ENCODE assay signal across 9 cellular contexts in the genomic region with DNA sequence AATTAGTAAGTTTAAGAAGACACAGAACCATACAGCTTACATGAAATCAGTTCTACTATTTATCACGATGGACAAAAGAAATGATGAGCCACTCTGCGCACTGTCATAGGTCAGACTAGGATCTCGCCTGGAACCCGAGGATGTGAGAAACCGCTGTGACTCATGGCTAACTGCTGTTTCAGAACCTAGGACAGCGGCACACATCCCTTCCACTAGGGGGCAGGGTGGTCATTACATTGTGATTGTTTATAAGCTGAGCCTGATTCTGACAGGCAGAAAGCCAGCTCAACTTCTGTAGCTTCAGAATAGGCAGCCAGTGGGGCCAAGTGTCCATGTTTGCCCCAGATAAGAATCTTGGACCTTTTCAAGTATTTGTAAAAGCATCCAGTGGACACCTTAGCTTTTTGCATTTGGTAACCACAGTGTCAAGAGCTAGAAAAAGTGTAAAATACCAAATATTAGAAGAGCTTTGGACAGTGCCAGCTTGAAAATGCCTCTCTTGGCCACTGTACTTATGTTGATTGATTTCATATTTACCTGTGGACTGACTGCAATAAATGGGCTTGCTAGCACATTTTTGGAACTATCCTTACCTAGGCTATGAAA.
DNase-seq lines count a peak whose midpoint lies in the region; ATAC-seq lines count a peak whose summit lies in the region.
"Had no signal": no experiment of that assay in that cellular context is flagged by ENCODE, and none has a peak within 500 bp of the region (broad histone marks: within the 10 kb centered on the region; RNA-seq: fewer than 3 reads in every experiment).

No MANE protein-coding gene starts in this region.

- H3K4me1 ChIP-seq in CD4-positive, alpha-beta memory T cell (ENCODE audit: insufficient read depth, low read length), result no peaks in the 10 kb centered on the region

- no peaks in the 10 kb centered on the region for H3K9me3 ChIP-seq in CD4-positive, alpha-beta memory T cell (ENCODE audit: control insufficient read depth in 1 of 2, low read length in 2 of 2)

- DNase-seq in CD4-positive, alpha-beta memory T cell, result peak; percentile 63 to 76 (median 68)
- DNase-seq in NCI-H69 (lab: John Stamatoyannopoulos, UW) (peak; percentile 72), medulla oblongata (ENCODE audit: extremely low spot score) (peak; percentile 92)
- peak; percentile 85 to 90 for DNase-seq in activated CD4-positive, alpha-beta T cell treated with anti-CD3 and anti-CD28 coated beads, Interleukin-2, amount 50 U/mL, for 48 hours
- DNase-seq in effector CD8-positive, alpha-beta T cell (lab: John Stamatoyannopoulos, UW), result peak; percentile 53
- peak; percentile 64 to 69 for DNase-seq in stimulated activated CD8-positive, alpha-beta memory T cell treated with anti-CD3 and anti-CD28 coated beads, Interleukin-15, amount 100 ng/mL, for 48 hours (ENCODE audit: low read depth in 2 of 2)

- peaks cover 0 to 2% (median 0%) of the 10 kb centered on the region in 8 donors for H3K9me3 Mint-ChIP-seq in CD4-positive, alpha-beta memory T cell

- no peak overlapping the region for H3K27ac ChIP-seq in CD4-positive, alpha-beta memory T cell (ENCODE audit: low read depth, low read length)

- POLR2A ChIA-PET in CD4-positive, alpha-beta memory T cell (lab: Charles Lee; ENCODE audit: partially characterized antibody), result interaction anchor here (0.8 kb wide), 2 partner anchors 21 to 1780 kb away, joined by 3 to 5 read pairs; no protein-coding TSS in a partner anchor

- no peak overlapping the region for H3K4me3 ChIP-seq in CD4-positive, alpha-beta memory T cell (ENCODE audit: low read length in 2 of 2)

- peaks cover 7 to 17% of the 10 kb centered on the region in 2 donors for H3K27me3 Mint-ChIP-seq in CD4-positive, alpha-beta memory T cell

- H3K27ac Mint-ChIP-seq in CD4-positive, alpha-beta memory T cell, result no peak overlapping the region
- H3K27ac Mint-ChIP-seq: activated naive CD8-positive, alpha-beta T cell had no signal

- no peaks in the 10 kb centered on the region for H3K36me3 ChIP-seq in CD4-positive, alpha-beta memory T cell (ENCODE audit: insufficient read depth, low read length)

- H3K27me3 ChIP-seq in CD4-positive, alpha-beta memory T cell (ENCODE audit: insufficient read depth, low read length), result no peaks in the 10 kb centered on the region

- CTCF ChIA-PET in CD4-positive, alpha-beta memory T cell (lab: Charles Lee; ENCODE audit: partially characterized antibody), result interaction anchor here (0.6 to 5.7 kb wide), 49 partner anchors 8 to 1791 kb away, joined by 3 to 97 read pairs (median 4); a partner anchor contains a TSS

- intact Hi-C loops in CD4-positive, alpha-beta memory T cell (cut with micrococcal nuclease), result loop anchor here (1.0 to 5.0 kb wide), 6 partner anchors 143 to 1779 kb away; no protein-coding TSS in a partner anchor

- H3K4me1 Mint-ChIP-seq in CD4-positive, alpha-beta memory T cell, result no peaks in the 10 kb centered on the region

- ATAC-seq in GM19372 (IDR thresholded peaks at IDR 0.05; ENCODE audit: low read depth, unreplicated experiment), result peak; percentile 90
- peak; percentile 99 for ATAC-seq in HG03439 (IDR thresholded peaks at IDR 0.05; ENCODE audit: unreplicated experiment)

- H3K36me3 Mint-ChIP-seq in CD4-positive, alpha-beta memory T cell, result no peaks in the 10 kb centered on the region
- H3K36me3 Mint-ChIP-seq: activated naive CD8-positive, alpha-beta T cell had no signal

- H3K4me3 Mint-ChIP-seq in CD4-positive, alpha-beta memory T cell, result no peak overlapping the region
- H3K4me3 Mint-ChIP-seq: activated naive CD8-positive, alpha-beta T cell had no signal
